ENCODE assay signal across 19 cellular contexts in the genomic region with DNA sequence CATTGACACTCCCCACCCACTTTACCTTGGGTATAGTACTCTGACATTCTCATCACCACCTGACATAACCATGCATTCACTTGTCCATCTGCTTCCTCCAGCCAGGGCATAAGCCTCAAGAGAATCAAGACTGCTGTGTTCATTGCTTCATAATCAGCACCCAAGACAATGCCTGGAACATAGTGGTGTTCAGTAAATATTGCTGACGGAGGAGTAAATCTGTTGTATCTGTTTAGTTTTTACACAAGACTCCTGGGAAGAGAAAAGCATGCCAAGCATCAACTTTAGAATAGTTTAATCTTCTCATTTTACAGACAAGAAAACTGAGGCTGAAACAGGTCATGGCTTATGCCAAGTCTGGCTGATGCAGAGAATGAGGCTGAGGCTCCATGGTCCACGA.
DNase-seq lines count a peak whose midpoint lies in the region; ATAC-seq, FAIRE-seq and TF ChIP-seq lines count a peak whose summit lies in the region.
"Had no signal": no experiment of that assay in that cellular context is flagged by ENCODE, and none has a peak within 500 bp of the region (broad histone marks: within the 10 kb centered on the region; RNA-seq: fewer than 3 reads in every experiment).

No MANE protein-coding gene starts in this region.

- no peaks in the 10 kb centered on the region for H3K79me2 ChIP-seq in K562 (ENCODE audit: control insufficient read depth, insufficient read depth, low read length)

- peak overlapping the region; percentile 24; the same call in 1 of the 2 replicates for H2AK5ac ChIP-seq in IMR-90 (ENCODE audit: low read depth, low read length)

- no peak overlapping the region for H2AK9ac ChIP-seq in IMR-90 (replicated peaks; ENCODE audit: low read depth, low read length, poor library complexity)

- no peak overlapping the region for H4K8ac ChIP-seq in IMR-90 (ENCODE audit: low read depth in 2 of 2, low read length in 2 of 2)

- H3K9me3 ChIP-seq in A549 (no peaks in the 10 kb centered on the region), IMR-90 (ENCODE audit: control insufficient read depth, insufficient read depth, low read length) (no peaks in the 10 kb centered on the region), K562 (replicated peaks; ENCODE audit: control insufficient read depth, insufficient read depth, low read depth, low read length) (no peaks in the 10 kb centered on the region)
- H3K9me3 ChIP-seq: BLaER1 treated with 17β-estradiol and CSF1 and Interleukin-3, amounts not matched to agents 10 nM and 100 nM; Caco-2 had no signal

- CTCF ChIA-PET in A549 (lab: Yijun Ruan, JAX), result no interaction called here
- CTCF ChIA-PET in IMR-90 (lab: Yijun Ruan, JAX), result no interaction called here
- CTCF ChIA-PET in K562 (lab: Yijun Ruan, JAX; ENCODE audit: low intra/inter-chr PET ratio), result no interaction called here

- TF ChIP-seq CTCF in A549 (IDR thresholded peaks at IDR 0.05) (no peak), IMR-90 (conservative IDR thresholded peaks at IDR 0.05; ENCODE audit: low read depth, low read length) (no peak), K562 (IDR thresholded peaks at IDR 0.05 in 2 of 3, conservative IDR thresholded peaks at IDR 0.05 in 1 of 3; ENCODE audit: insufficient read depth in 2 of 3, low read depth in 1 of 3, low read length in 3 of 3) (no peak)

- H4K91ac ChIP-seq in IMR-90 (ENCODE audit: insufficient read depth, low read depth, low read length), result no peak overlapping the region

- no peak overlapping the region; the same call in 1 of the 2 replicates for H3K4ac ChIP-seq in IMR-90 (ENCODE audit: low read depth, low read length)

- H4K20me1 ChIP-seq in IMR-90 (ENCODE audit: insufficient read depth, low read length) (no peaks in the 10 kb centered on the region), K562 (replicated peaks; ENCODE audit: control insufficient read depth, insufficient read depth, low read length) (no peaks in the 10 kb centered on the region)
- H4K20me1 ChIP-seq: BLaER1 treated with 17β-estradiol and CSF1 and Interleukin-3, amounts not matched to agents 10 nM and 100 nM had no signal

- no peaks in the 10 kb centered on the region for H3K9me1 ChIP-seq in IMR-90 (ENCODE audit: insufficient read depth, low read length)
- H3K9me1 ChIP-seq in K562 (ENCODE audit: control insufficient read depth, insufficient read depth, low read length), result no peaks in the 10 kb centered on the region

- H2AFZ ChIP-seq in IMR-90 (replicated peaks; ENCODE audit: low read length, poor library complexity) (no peak overlapping the region), K562 (ENCODE audit: low read depth, low read length) (no peak overlapping the region)

- no peak overlapping the region for H2BK5ac ChIP-seq in IMR-90 (ENCODE audit: low read depth, low read length, poor library complexity, severe bottlenecking)

- 56% methylated on average over 2 of the region's 2 CpGs for WGBS in A549 (ENCODE audit: missing lambda C conversion rate)
- WGBS in IMR-90 (ENCODE audit: extremely low coverage in 2 of 2, insufficient read length in 1 of 2), 2 experiments, result 71% methylated on average over 1 of the region's 2 CpGs; no CpG with 5 or more reads in 1 of the 2 experiments
- WGBS in K562 (ENCODE audit: insufficient coverage, low coverage, missing lambda C conversion rate), result 0% methylated on average over 2 of the region's 2 CpGs

- intact Hi-C loops in IMR-90 (cut with micrococcal nuclease) (no loop called here), K562 (cut with micrococcal nuclease) (loop anchor here (5.0 kb wide), 1 partner anchor 92 kb away; no protein-coding TSS in a partner anchor)

- H3K79me1 ChIP-seq in IMR-90 (ENCODE audit: low read depth in 1 of 2, low read length in 2 of 2), result no peaks in the 10 kb centered on the region

- H3K9ac ChIP-seq in IMR-90 (ENCODE audit: low read depth, low read length) (no peak overlapping the region), K562 (ENCODE audit: insufficient read depth in 1 of 2, low read depth in 2 of 2, low read length in 2 of 2) (no peak overlapping the region)
- H3K9ac ChIP-seq: BLaER1 treated with 17β-estradiol and CSF1 and Interleukin-3, amounts not matched to agents 10 nM and 100 nM had no signal

- no peak for DNase-seq in A549 (ENCODE audit: low read depth in 1 of 2, low spot score in 1 of 2)
- no peak for DNase-seq in IMR-90
- no peak for DNase-seq in K562 (ENCODE audit: extremely low read depth in 1 of 4, low spot score in 3 of 4)
- no peak for DNase-seq in midbrain (lab: John Stamatoyannopoulos, UW)
- DNase-seq in pons (ENCODE audit: low spot score), result no peak
- DNase-seq: 8988T; AML-193; Caco-2; Calu3; CD4-positive, alpha-beta T cell; CD8-positive, alpha-beta T cell; DMS79 treated with DMSO at 0.1 percent for 48 hours; GF-D8 had no signal

- no peak overlapping the region for H3K56ac ChIP-seq in IMR-90 (ENCODE audit: extremely low read depth, insufficient read depth, low read length)

- H3K18ac ChIP-seq in IMR-90 (ENCODE audit: low read depth, low read length), result no peak overlapping the region

- H2BK120ac ChIP-seq in IMR-90 (ENCODE audit: low read depth, low read length), result no peak overlapping the region

- no peaks in the 10 kb centered on the region for H3K27me3 ChIP-seq in IMR-90 (ENCODE audit: control insufficient read depth, insufficient read depth, low read length)
- no peaks in the 10 kb centered on the region for H3K27me3 ChIP-seq in K562 (ENCODE audit: control insufficient read depth in 2 of 2, insufficient read depth in 2 of 2, low read length in 2 of 2)
- H3K27me3 ChIP-seq: BLaER1 treated with 17β-estradiol and CSF1 and Interleukin-3, amounts not matched to agents 10 nM and 100 nM had no signal

- no peak for TF ChIP-seq RAD21 in A549 (conservative IDR thresholded peaks at IDR 0.05 in 1 of 2, IDR thresholded peaks at IDR 0.05 in 1 of 2)
- TF ChIP-seq RAD21 in IMR-90 (IDR thresholded peaks at IDR 0.05; ENCODE audit: low read length), result no peak
- no peak for TF ChIP-seq RAD21 in K562 (CRISPR knock-in tag; conservative IDR thresholded peaks at IDR 0.05 in 1 of 2, IDR thresholded peaks at IDR 0.05 in 1 of 2)

- no peak for TF ChIP-seq POLR2A in A549 (IDR thresholded peaks at IDR 0.05; ENCODE audit: low read length)
- no peak for TF ChIP-seq POLR2A in IMR-90 (IDR thresholded peaks at IDR 0.05; ENCODE audit: low read depth, low read length)
- no peak for TF ChIP-seq POLR2A in K562 (conservative IDR thresholded peaks at IDR 0.05)

- H3K4me3 ChIP-seq in A549 (no peak overlapping the region), IMR-90 (ENCODE audit: insufficient read depth, low read depth, low read length) (no peak overlapping the region), K562 (no peak overlapping the region)
- H3K4me3 ChIP-seq: BLaER1 treated with 17β-estradiol and CSF1 and Interleukin-3, amounts not matched to agents 10 nM and 100 nM had no signal

- H2BK15ac ChIP-seq in IMR-90 (ENCODE audit: low read depth, low read length), result no peak overlapping the region

- dilution Hi-C loops in IMR-90 (cut with HindIII; ENCODE audit: low sequenced_read_pairs, unreplicated experiment), result no loop called here

- H4K5ac ChIP-seq in IMR-90 (ENCODE audit: low read depth, low read length), result no peak overlapping the region

- TF ChIP-seq EP300 in A549 (IDR thresholded peaks at IDR 0.05) (no peak), K562 (IDR thresholded peaks at IDR 0.05; ENCODE audit: low read length) (no peak)

- H3K4me1 ChIP-seq in A549 (0 out of 3 replicates have a peak, but pooled peaks cover 3% of the 10 kb centered on the region), IMR-90 (ENCODE audit: control insufficient read depth, insufficient read depth, low read length) (no peaks in the 10 kb centered on the region), K562 (replicated peaks in 1 of 2; ENCODE audit: control insufficient read depth in 2 of 2, insufficient read depth in 2 of 2, low read length in 2 of 2) (no peaks in the 10 kb centered on the region)
- H3K4me1 ChIP-seq: Caco-2 had no signal

- H3K4me2 ChIP-seq in A549 (no peak overlapping the region), IMR-90 (ENCODE audit: low read depth, low read length) (no peak overlapping the region), K562 (ENCODE audit: insufficient read depth, low read length) (no peak overlapping the region)
- H3K4me2 ChIP-seq: BLaER1 treated with 17β-estradiol and CSF1 and Interleukin-3, amounts not matched to agents 10 nM and 100 nM had no signal

- no TSS peak for BruUV-seq in IMR-90 (replicated peaks; lab: Mats Ljungman, UMichigan)
- BruUV-seq in K562 (replicated peaks; lab: Mats Ljungman, UMichigan), result no TSS peak

- POLR2A ChIA-PET in A549 (lab: Yijun Ruan, JAX) (no interaction called here), IMR-90 (lab: Charles Lee; ENCODE audit: unreplicated experiment) (no interaction called here), K562 (lab: Yijun Ruan, JAX) (interaction anchor here (1.6 kb wide), 1 partner anchor 13 kb away, joined by 3 read pairs; no protein-coding TSS in a partner anchor)

- H3K23ac ChIP-seq in IMR-90 (ENCODE audit: low read depth, low read length), result no peak overlapping the region

- ATAC-seq in A549 (no peak), IMR-90 (ENCODE audit: low read depth) (no peak), K562 (no peak)
- ATAC-seq: CD8-positive, alpha-beta T cell had no signal

- H3K27ac ChIP-seq in A549 (no peak overlapping the region), IMR-90 (ENCODE audit: insufficient read depth, low read length) (no peak overlapping the region), K562 (ENCODE audit: extremely low read depth, low read depth, low read length) (no peak overlapping the region)
- H3K27ac ChIP-seq: BLaER1 treated with 17β-estradiol and CSF1 and Interleukin-3, amounts not matched to agents 10 nM and 100 nM; C4-2B had no signal

- H3K36me3 ChIP-seq in IMR-90 (ENCODE audit: control insufficient read depth, insufficient read depth, low read length) (no peaks in the 10 kb centered on the region), K562 (ENCODE audit: control insufficient read depth, insufficient read depth, low read length) (no peaks in the 10 kb centered on the region)
- H3K36me3 ChIP-seq: BLaER1 treated with 17β-estradiol and CSF1 and Interleukin-3, amounts not matched to agents 10 nM and 100 nM had no signal

- in situ Hi-C loops in IMR-90 (cut with MboI; ENCODE audit: low sequenced_read_pairs), result no loop called here
- in situ Hi-C loops in K562 (cut with MboI), result no loop called here

- H3K14ac ChIP-seq in IMR-90 (replicated peaks; ENCODE audit: low read depth, low read length), result no peak overlapping the region

- no peak overlapping the region; the same call in 1 of the 2 replicates for H2BK20ac ChIP-seq in IMR-90 (ENCODE audit: low read depth, low read length)

- FAIRE-seq in A549 (lab: Jason Lieb, UNC) (no peak), K562 (lab: Jason Lieb, UNC) (no peak)
- FAIRE-seq: A204.1, D721Med, G401.6, GM19239 had no signal

TF ChIP-seq in A549, 52 proteins besides CTCF, POLR2A, EP300 and RAD21 (continues in another document):
- no peak for TF ChIP-seq PHF8 (IDR thresholded peaks at IDR 0.05; ENCODE audit: borderline replicate concordance, low read depth)
- TF ChIP-seq MAFK (IDR thresholded peaks at IDR 0.05; ENCODE audit: partially characterized antibody), result peak; percentile 29

TF ChIP-seq in K562, 482 proteins besides CTCF, POLR2A, EP300 and RAD21 (continues in another document):
- TF ChIP-seq ZNF316 (IDR thresholded peaks at IDR 0.05) (peak; percentile 30; the same call in 1 of the 2 replicates), MAFG (tag; conservative IDR thresholded peaks at IDR 0.05) (0 out of 2 replicates have a peak, but pooled peaks have one; percentile 4), MAFF (IDR thresholded peaks at IDR 0.05; ENCODE audit: low read length) (0 out of 2 replicates have a peak, but pooled peaks have one; percentile 18)
